Comparison of ENCODE assay signal across 12 cellular contexts in genomic region chr2:239664216-239664785, GRCh38.
"Had no signal": no experiment of that assay in that cellular context is flagged by ENCODE, and none has a peak within 500 bp of the region (broad histone marks: within the 10 kb centered on the region; RNA-seq: fewer than 3 reads in every experiment).

No MANE protein-coding gene starts in this region.

- ATAC-seq: effector memory CD8-positive, alpha-beta T cell; left lung; right cardiac atrium; stimulated activated naive B cell treated with anti-CD40 and anti-IgM and Interleukin-4, amounts not matched to agents 10 μg/mL and 1 μg/mL and 100 μg/mL, for 72 hours had no signal

- H3K36me3 ChIP-seq: left lung, prostate gland, sigmoid colon, transverse colon had no signal

- H3K4me3 ChIP-seq: coronary artery, left lung, prostate gland, sigmoid colon, transverse colon had no signal

- DNase-seq: dermis blood vessel endothelial cell; effector memory CD8-positive, alpha-beta T cell; erythroblast; kidney; left lung; right cardiac atrium; sigmoid colon; stimulated activated CD4-positive, alpha-beta T cell treated with anti-CD3 and anti-CD28 coated beads, Interleukin-4, amount 100 ng/mL, for 4 hours; stimulated activated naive B cell treated with anti-CD40 and anti-IgM and Interleukin-4, amounts not matched to agents 10 μg/mL and 1 μg/mL and 100 μg/mL, for 72 hours; transverse colon had no signal

- H3K9me3 ChIP-seq: left lung, prostate gland, sigmoid colon, transverse colon had no signal

- H3K27ac ChIP-seq: coronary artery, left lung, prostate gland, sigmoid colon, transverse colon had no signal

- H3K4me1 ChIP-seq: prostate gland had no signal
